ENCODE assay signal across 8 cellular contexts in genomic region chr2:26577442-26578433, GRCh38.
DNase-seq lines count a peak whose midpoint lies in the region; ATAC-seq, FAIRE-seq and TF ChIP-seq lines count a peak whose summit lies in the region.

No MANE protein-coding gene starts in this region.

- H3K36me3 ChIP-seq in MM.1S (replicated peaks; ENCODE audit: insufficient read depth, low read length) (no peaks in the 10 kb centered on the region), heart left ventricle (no peaks in the 10 kb centered on the region)

- no peak overlapping the region for H3K4me3 ChIP-seq in MM.1S (ENCODE audit: low read length)
- no peak overlapping the region for H3K4me3 ChIP-seq in heart left ventricle

- H3K27me3 ChIP-seq in MM.1S (replicated peaks; ENCODE audit: insufficient read depth, low read length) = peaks cover 99% of the 10 kb centered on the region
- H3K27me3 ChIP-seq in heart left ventricle = peaks cover 0 to 44% (median 18%) of the 10 kb centered on the region in 9 donors

- H3K9me2 ChIP-seq in MM.1S (replicated peaks; ENCODE audit: insufficient read depth, low read length) = no peaks in the 10 kb centered on the region

- TF ChIP-seq CTCF in MM.1S (IDR thresholded peaks at IDR 0.05; ENCODE audit: low read length) = peak; percentile 93
- TF ChIP-seq CTCF in heart left ventricle (IDR thresholded peaks at IDR 0.05) = peak; percentile 86 to 98 (median 96)

- H3F3A ChIP-seq in MM.1S (ENCODE audit: insufficient read depth, low read length) = no peaks in the 10 kb centered on the region

- H3K9ac ChIP-seq in MM.1S (ENCODE audit: low read length) = no peak overlapping the region

- H2AFZ ChIP-seq in MM.1S (ENCODE audit: low read length) = no peak overlapping the region

- ATAC-seq in SK-N-SH treated with all-trans-retinoic acid at 6 μM for 48 hours (peak; percentile 93), heart left ventricle (peak; percentile 41 to 84 (median 75)), HG03159 (IDR thresholded peaks at IDR 0.05; ENCODE audit: unreplicated experiment) (no peak), GM21447 (IDR thresholded peaks at IDR 0.05; ENCODE audit: unreplicated experiment) (no peak)

- FAIRE-seq in G401.6 (lab: Jason Lieb, UNC) = peak; percentile 87

- no peaks in the 10 kb centered on the region for H3K9me3 ChIP-seq in MM.1S (replicated peaks; ENCODE audit: insufficient read depth, low read length)
- H3K9me3 ChIP-seq in heart left ventricle = no peaks in the 10 kb centered on the region

- H3K27ac ChIP-seq in MM.1S (ENCODE audit: low read length) (no peak overlapping the region), heart left ventricle (no peak overlapping the region)

- H4K20me1 ChIP-seq in MM.1S (ENCODE audit: insufficient read depth, low read length) = 0 out of 2 replicates have a peak, but pooled peaks cover 4% of the 10 kb centered on the region

- H3K4me1 ChIP-seq in MM.1S (ENCODE audit: low read length) (no peaks in the 10 kb centered on the region), heart left ventricle (no peaks in the 10 kb centered on the region)

- TF ChIP-seq POLR2A in heart left ventricle (IDR thresholded peaks at IDR 0.05) = no peak

- peak; percentile 46 for DNase-seq in MM.1S
- peak; percentile 67 for DNase-seq in activated naive CD4-positive, alpha-beta T cell treated with anti-CD3 and anti-CD28 coated beads, Interleukin-2, amount 50 U/mL, for 16 hours
- DNase-seq in heart left ventricle = peak; percentile 56 to 80 (median 62)
- DNase-seq in renal cortical epithelial cell (ENCODE audit: low read depth) = peak; percentile 17

- H3K79me2 ChIP-seq in MM.1S (ENCODE audit: low read length) = no peaks in the 10 kb centered on the region

- 23 to 48% (median 43%) methylated on average over 17 to 27 of the region's 27 CpGs for WGBS in heart left ventricle, 4 donors

- H3K4me2 ChIP-seq in MM.1S (ENCODE audit: low read depth, low read length) = no peak overlapping the region

- intact Hi-C loops in heart left ventricle (cut with DNase I) = loop anchor here in 6 of 10 donors (5.0 to 10.0 kb wide), 4 partner anchors 55 to 183 kb away; no protein-coding TSS in a partner anchor

TF ChIP-seq in SK-N-SH treated with all-trans-retinoic acid at 6 μM for 48 hours, 23 proteins besides CTCF, POLR2A, EP300 and RAD21:
- TF ChIP-seq ESRRG (CRISPR knock-in tag; IDR thresholded peaks at IDR 0.05) (no peak), GLIS3 (CRISPR knock-in tag; IDR thresholded peaks at IDR 0.05) (no peak), POU6F1 (CRISPR knock-in tag; IDR thresholded peaks at IDR 0.05; ENCODE audit: borderline replicate concordance, low read depth) (no peak)

Comparison
In these comparisons a context has a peak if more than half of its experiments do, and no peak if none do; other contexts are left out.
1. DNase-seq: peak in every context shown above with its lines; median percentile 67 in activated naive CD4-positive, alpha-beta T cell treated with anti-CD3 and anti-CD28 coated beads, Interleukin-2, amount 50 U/mL, for 16 hours; 62 in heart left ventricle; 46 in MM.1S; 17 in renal cortical epithelial cell.
2. ATAC-seq: peak in SK-N-SH treated with all-trans-retinoic acid at 6 μM for 48 hours (single experiment) and heart left ventricle (4 of 4); none in HG03159 (single experiment) and GM21447 (single experiment).